Comparison of ENCODE assay signal across 19 cellular contexts in genomic region chr17:77618731-77619130, GRCh38.
DNase-seq lines count a peak whose midpoint lies in the region; ATAC-seq and TF ChIP-seq lines count a peak whose summit lies in the region.
"Had no signal": no experiment of that assay in that cellular context is flagged by ENCODE, and none has a peak within 500 bp of the region (broad histone marks: within the 10 kb centered on the region; RNA-seq: fewer than 3 reads in every experiment).

No MANE protein-coding gene starts in this region.

- no peak for TF ChIP-seq CTCF in activated CD8-positive, alpha-beta T cell treated with anti-CD3 and anti-CD28 coated beads for 36 hours (IDR thresholded peaks at IDR 0.05)
- TF ChIP-seq CTCF in endodermal cell (conservative IDR thresholded peaks at IDR 0.05) (no peak), gastroesophageal sphincter (IDR thresholded peaks at IDR 0.05) (no peak)

- ATAC-seq in stimulated activated naive CD8-positive, alpha-beta T cell treated with anti-CD3 and anti-CD28 coated beads, Interleukin-15, Interleukin-2, amounts not matched to agents 100 U/mL and 50 U/mL, for 24 hours: no peak
- no peak for ATAC-seq in activated CD8-positive, alpha-beta T cell treated with anti-CD3 and anti-CD28 coated beads for 36 hours
- ATAC-seq in gastroesophageal sphincter: no peak
- ATAC-seq: HepG2 had no signal

- TF ChIP-seq POLR2A in gastroesophageal sphincter (IDR thresholded peaks at IDR 0.05): no peak

- no peak overlapping the region for H3K9ac ChIP-seq in endodermal cell (ENCODE audit: extremely low read depth, low read length, poor library complexity, severe bottlenecking)

- TF ChIP-seq EP300 in gastroesophageal sphincter (IDR thresholded peaks at IDR 0.05): no peak

- no peak overlapping the region for H3K4me3 Mint-ChIP-seq in stimulated activated naive CD8-positive, alpha-beta T cell treated with anti-CD3 and anti-CD28 coated beads, Interleukin-15, Interleukin-2, amounts not matched to agents 100 ng/mL and 50 ng/mL, for 24 hours
- H3K4me3 Mint-ChIP-seq in activated CD8-positive, alpha-beta T cell treated with anti-CD3 and anti-CD28 coated beads for 36 hours: no peak overlapping the region
- no peak overlapping the region for H3K4me3 Mint-ChIP-seq in endodermal cell

- H3K4me1 ChIP-seq in endodermal cell (ENCODE audit: control insufficient read depth, insufficient read depth, low read length) (no peaks in the 10 kb centered on the region), gastroesophageal sphincter (peaks cover 0 to 22% (median 8%) of the 10 kb centered on the region in 3 donors)

- POLR2A ChIA-PET in activated CD8-positive, alpha-beta T cell treated with anti-CD3 and anti-CD28 coated beads for 36 hours (lab: Charles Lee): interaction anchor here (1.0 to 1.6 kb wide), 3 partner anchors 8 to 21 kb away, joined by 3 to 4 read pairs (median 4); no protein-coding TSS in a partner anchor

- intact Hi-C loops in activated CD8-positive, alpha-beta T cell treated with anti-CD3 and anti-CD28 coated beads for 36 hours (cut with micrococcal nuclease): no loop called here

- peak overlapping the region; percentile 8 for H3K27ac Mint-ChIP-seq in stimulated activated naive CD8-positive, alpha-beta T cell treated with anti-CD3 and anti-CD28 coated beads, Interleukin-15, Interleukin-2, amounts not matched to agents 100 ng/mL and 50 ng/mL, for 24 hours
- peak overlapping the region; percentile 74 for H3K27ac Mint-ChIP-seq in activated CD8-positive, alpha-beta T cell treated with anti-CD3 and anti-CD28 coated beads for 36 hours
- no peak overlapping the region for H3K27ac Mint-ChIP-seq in endodermal cell
- H3K27ac Mint-ChIP-seq: HFFc6 had no signal

- no peak for DNase-seq in stimulated activated naive CD8-positive, alpha-beta T cell treated with anti-CD3 and anti-CD28 coated beads, Interleukin-15, Interleukin-2, amounts not matched to agents 100 U/mL and 50 U/mL, for 24 hours
- no peak for DNase-seq in activated CD8-positive, alpha-beta T cell treated with anti-CD3 and anti-CD28 coated beads for 36 hours
- DNase-seq in endodermal cell (peak; percentile 40), NCI-H146 (lab: John Stamatoyannopoulos, UW) (no peak), hippocampal formation (lab: John Stamatoyannopoulos, UW) (no peak)
- DNase-seq: CD4-positive, CD25-positive, alpha-beta regulatory T cell; DMS53; HFFc6; KG1; MM.1S; NCI-H1092 treated with DMSO at 0.1 percent for 48 hours; NCI-H1694; NCI-H2107; NCI-H2227 treated with DMSO at 0.1 percent for 48 hours; NCI-H524; SHP77 treated with DMSO at 0.1 percent for 48 hours had no signal

- H3K9me3 ChIP-seq in endodermal cell (ENCODE audit: control insufficient read depth, low read length) (peaks cover 12% of the 10 kb centered on the region), gastroesophageal sphincter (no peaks in the 10 kb centered on the region)

- CTCF ChIA-PET in activated CD8-positive, alpha-beta T cell treated with anti-CD3 and anti-CD28 coated beads for 36 hours (lab: Charles Lee): interaction anchor here (1.1 to 1.5 kb wide), 3 partner anchors 8 to 395 kb away, joined by 3 to 6 read pairs (median 5); no protein-coding TSS in a partner anchor

- no peaks in the 10 kb centered on the region for H3K9me3 Mint-ChIP-seq in stimulated activated naive CD8-positive, alpha-beta T cell treated with anti-CD3 and anti-CD28 coated beads, Interleukin-15, Interleukin-2, amounts not matched to agents 100 ng/mL and 50 ng/mL, for 24 hours
- H3K9me3 Mint-ChIP-seq in activated CD8-positive, alpha-beta T cell treated with anti-CD3 and anti-CD28 coated beads for 36 hours: peaks cover 1% of the 10 kb centered on the region
- peaks cover 9% of the 10 kb centered on the region for H3K9me3 Mint-ChIP-seq in endodermal cell
- H3K9me3 Mint-ChIP-seq: CD4-positive, CD25-positive, alpha-beta regulatory T cell; HFFc6 had no signal

- H3K4me1 Mint-ChIP-seq in stimulated activated naive CD8-positive, alpha-beta T cell treated with anti-CD3 and anti-CD28 coated beads, Interleukin-15, Interleukin-2, amounts not matched to agents 100 ng/mL and 50 ng/mL, for 24 hours (ENCODE audit: low read depth): peaks cover 22% of the 10 kb centered on the region
- H3K4me1 Mint-ChIP-seq in activated CD8-positive, alpha-beta T cell treated with anti-CD3 and anti-CD28 coated beads for 36 hours (ENCODE audit: low read depth): peaks cover 18% of the 10 kb centered on the region
- peaks cover 3% of the 10 kb centered on the region for H3K4me1 Mint-ChIP-seq in endodermal cell

- WGBS in endodermal cell (ENCODE audit: insufficient coverage in 1 of 2, insufficient read length in 1 of 2), 2 experiments: 92 to 94% methylated on average over 11 of the region's 11 CpGs
- 89 to 100% methylated on average over 3 to 5 of the region's 11 CpGs for WGBS in gastroesophageal sphincter (ENCODE audit: low coverage in 1 of 2), 2 donors

- H3K36me3 Mint-ChIP-seq in stimulated activated naive CD8-positive, alpha-beta T cell treated with anti-CD3 and anti-CD28 coated beads, Interleukin-15, Interleukin-2, amounts not matched to agents 100 ng/mL and 50 ng/mL, for 24 hours (ENCODE audit: low read depth): no peaks in the 10 kb centered on the region
- no peaks in the 10 kb centered on the region for H3K36me3 Mint-ChIP-seq in activated CD8-positive, alpha-beta T cell treated with anti-CD3 and anti-CD28 coated beads for 36 hours (ENCODE audit: low read depth)
- no peaks in the 10 kb centered on the region for H3K36me3 Mint-ChIP-seq in endodermal cell (ENCODE audit: low read depth)

- no peaks in the 10 kb centered on the region for H3K27me3 ChIP-seq in endodermal cell (ENCODE audit: control insufficient read depth, insufficient read depth, low read length, poor library complexity, severe bottlenecking)
- H3K27me3 ChIP-seq in gastroesophageal sphincter: no peaks in the 10 kb centered on the region

- H3K27me3 Mint-ChIP-seq in stimulated activated naive CD8-positive, alpha-beta T cell treated with anti-CD3 and anti-CD28 coated beads, Interleukin-15, Interleukin-2, amounts not matched to agents 100 ng/mL and 50 ng/mL, for 24 hours: peaks cover 4% of the 10 kb centered on the region
- no peaks in the 10 kb centered on the region for H3K27me3 Mint-ChIP-seq in activated CD8-positive, alpha-beta T cell treated with anti-CD3 and anti-CD28 coated beads for 36 hours
- H3K27me3 Mint-ChIP-seq in endodermal cell (ENCODE audit: insufficient read depth): peaks cover 1% of the 10 kb centered on the region

- H3K4me3 ChIP-seq in endodermal cell (ENCODE audit: low read length) (no peak overlapping the region), gastroesophageal sphincter (no peak overlapping the region)

- H3K36me3 ChIP-seq in endodermal cell (ENCODE audit: control insufficient read depth, insufficient read depth, low read length): no peaks in the 10 kb centered on the region
- no peaks in the 10 kb centered on the region for H3K36me3 ChIP-seq in gastroesophageal sphincter

- no peak overlapping the region for H3K27ac ChIP-seq in endodermal cell (ENCODE audit: low read depth, low read length)
- no peak overlapping the region for H3K27ac ChIP-seq in gastroesophageal sphincter
